In genomic region chr18:58043452-58044369, GRCh38 we compare ENCODE assay signal across 8 cellular contexts. TPM values are rescaled to one million over a fixed set of nuclear protein-coding genes. Genes with fewer than 3 reads are reported as not detected.
A peak's percentile ranks its signal among the peaks of the same experiment; 100 is the strongest.
DNase-seq lines count a peak whose midpoint lies in the region; FAIRE-seq and TF ChIP-seq lines count a peak whose summit lies in the region.

Gene NEDD4L (plus strand): TSS chr18:58044226. CDS start chr18:58044661, 435 bp downstream.

- TF ChIP-seq CTCF in H9 (conservative IDR thresholded peaks at IDR 0.05) (peak; percentile 93), neutrophil (IDR thresholded peaks at IDR 0.05) (no peak)

- peaks cover 26 to 31% of the 10 kb centered on the region in 2 experiments for H3K4me1 Mint-ChIP-seq in H9

- H2BK20ac ChIP-seq in H9 (ENCODE audit: low read depth, low read length, poor library complexity, severe bottlenecking): no peak within 1 kb of the TSS

- no peak within 1 kb of the TSS for H2BK120ac ChIP-seq in H9 (ENCODE audit: low read depth, low read length, poor library complexity, severe bottlenecking)

- DNase-seq in H9 (peak; percentile 87), LoVo (ENCODE audit: low spot score) (peak; percentile 88), SJCRH30 (peak; percentile 74 to 77), frontal cortex (ENCODE audit: low spot score in 2 of 2) (peak; percentile 74 to 79)
- DNase-seq in activated naive CD4-positive, alpha-beta T cell treated with Interleukin-2 at 50 U/mL for 16 hours: peak; percentile 80

- peak within 1 kb of the TSS; percentile 87 for H3K9ac ChIP-seq in ES-I3 (ENCODE audit: low read depth, low read length)
- no peak within 1 kb of the TSS for H3K9ac ChIP-seq in H9 (ENCODE audit: extremely low read depth, insufficient read length, low read length)
- H3K9ac ChIP-seq in subcutaneous abdominal adipose tissue (ENCODE audit: low read length in 5 of 5): peak within 1 kb of the TSS; percentile 48 to 82 (median 79)

- no peak within 1 kb of the TSS for H4K5ac ChIP-seq in H9 (ENCODE audit: insufficient read length, low read depth, low read length)

- H3K9me3 Mint-ChIP-seq in H9: no peaks in the 10 kb centered on the region; a peak in 1 of 5 replicates

- no peak within 1 kb of the TSS for H4K8ac ChIP-seq in H9 (replicated peaks; ENCODE audit: insufficient read length, low read depth, low read length)

- H3K4ac ChIP-seq in H9 (ENCODE audit: low read depth, low read length): no peak within 1 kb of the TSS

- peaks cover 14% of the 10 kb centered on the region for H3K4me1 ChIP-seq in ES-I3 (ENCODE audit: insufficient read depth, low read length)
- H3K4me1 ChIP-seq in H9 (ENCODE audit: insufficient read depth, low read length): no peaks in the 10 kb centered on the region; the same call in 1 of the 2 replicates
- no peaks in the 10 kb centered on the region; the same call in 1 of the 2 replicates for H3K4me1 ChIP-seq in SJCRH30
- H3K4me1 ChIP-seq in neutrophil (ENCODE audit: control insufficient read depth in 1 of 2, insufficient read depth in 1 of 2, low read depth in 1 of 2, low read length in 1 of 2): peaks cover 14 to 29% of the 10 kb centered on the region in 2 experiments
- H3K4me1 ChIP-seq in subcutaneous abdominal adipose tissue (ENCODE audit: control insufficient read depth in 5 of 5, insufficient read depth in 5 of 5, low read length in 5 of 5): peaks cover 0 to 45% (median 40%) of the 10 kb centered on the region in 5 donors

- peak within 1 kb of the TSS; percentile 91 to 99 for H3K4me3 Mint-ChIP-seq in H9

- peak within 1 kb of the TSS; percentile 36 to 97 (median 95); a peak in 6 of 7 replicates for H3K27ac Mint-ChIP-seq in H9

- H4K91ac ChIP-seq in H9 (ENCODE audit: insufficient read length, low read depth, low read length): no peak within 1 kb of the TSS

- FAIRE-seq in frontal cortex (lab: Jason Lieb, UNC): no peak

- no peak within 1 kb of the TSS; the same call in 1 of the 2 replicates for H3K14ac ChIP-seq in H9 (ENCODE audit: insufficient read depth, low read length)

- H3K79me1 ChIP-seq in H9 (ENCODE audit: insufficient read depth, low read depth, low read length, poor library complexity, severe bottlenecking): no peaks in the 10 kb centered on the region

- no peak within 1 kb of the TSS for H2AK5ac ChIP-seq in H9 (ENCODE audit: insufficient read length, low read length)

- H3K27ac ChIP-seq in H9 (ENCODE audit: insufficient read length, low read depth, low read length) (no peak within 1 kb of the TSS), SJCRH30 (no peak within 1 kb of the TSS), neutrophil (no peak within 1 kb of the TSS), subcutaneous abdominal adipose tissue (ENCODE audit: low read depth, low read length) (peak within 1 kb of the TSS; percentile 81)

- H2AFZ ChIP-seq in H9 (ENCODE audit: low read length): no peak within 1 kb of the TSS

- H3K79me2 ChIP-seq in H9 (ENCODE audit: insufficient read depth, low read length): peaks cover 17% of the 10 kb centered on the region; the same call in 1 of the 2 replicates

- H2BK5ac ChIP-seq in H9 (ENCODE audit: insufficient read length, low read length): no peak within 1 kb of the TSS

- no peak within 1 kb of the TSS for H2BK15ac ChIP-seq in H9 (ENCODE audit: low read depth, low read length)

- H3K4me2 ChIP-seq in H9 (ENCODE audit: insufficient read depth, insufficient read length, low read length): peak within 1 kb of the TSS; percentile 70

- H3K18ac ChIP-seq in H9 (ENCODE audit: insufficient read length, low read depth, low read length): no peak within 1 kb of the TSS

- no peak within 1 kb of the TSS for H3T11ph ChIP-seq in H9 (ENCODE audit: low read length)

- no peaks in the 10 kb centered on the region for H3K36me3 ChIP-seq in ES-I3 (ENCODE audit: insufficient read depth, low read length)
- no peaks in the 10 kb centered on the region for H3K36me3 ChIP-seq in SJCRH30
- H3K36me3 ChIP-seq in neutrophil: no peaks in the 10 kb centered on the region
- no peaks in the 10 kb centered on the region for H3K36me3 ChIP-seq in subcutaneous abdominal adipose tissue (ENCODE audit: control insufficient read depth in 5 of 5, insufficient read depth in 5 of 5, low read length in 5 of 5)

- H3K4me3 ChIP-seq in SJCRH30 (peak within 1 kb of the TSS; percentile 81), neutrophil (ENCODE audit: low read depth in 1 of 2, low read length in 1 of 2) (peak within 1 kb of the TSS; percentile 40 to 56), subcutaneous abdominal adipose tissue (ENCODE audit: low read depth in 1 of 5, low read length in 5 of 5) (peak within 1 kb of the TSS; percentile 77 to 91 (median 85))

- H3K27me3 Mint-ChIP-seq in H9 (ENCODE audit: low read depth): peaks cover 17% of the 10 kb centered on the region

- H3K9me3 ChIP-seq in ES-I3 (ENCODE audit: control insufficient read depth, insufficient read depth, low read length) (no peaks in the 10 kb centered on the region), H9 (ENCODE audit: control insufficient read depth, low read depth, low read length) (no peaks in the 10 kb centered on the region), SJCRH30 (replicated peaks) (no peaks in the 10 kb centered on the region), neutrophil (no peaks in the 10 kb centered on the region), subcutaneous abdominal adipose tissue (ENCODE audit: control insufficient read depth in 5 of 5, low read length in 5 of 5) (no peaks in the 10 kb centered on the region)

- no peak within 1 kb of the TSS for H3K56ac ChIP-seq in H9 (ENCODE audit: insufficient read length, low read depth, low read length)

- no peak within 1 kb of the TSS for H3K23ac ChIP-seq in H9 (ENCODE audit: insufficient read length, low read depth, low read length)

- no peaks in the 10 kb centered on the region for H3K27me3 ChIP-seq in H9 (ENCODE audit: insufficient read depth, low read length)
- no peaks in the 10 kb centered on the region for H3K27me3 ChIP-seq in SJCRH30
- peaks cover 75% of the 10 kb centered on the region for H3K27me3 ChIP-seq in neutrophil
- H3K27me3 ChIP-seq in subcutaneous abdominal adipose tissue (ENCODE audit: control insufficient read depth in 5 of 5, insufficient read depth in 4 of 5, low read length in 5 of 5): no peaks in the 10 kb centered on the region

- H3K23me2 ChIP-seq in H9 (ENCODE audit: insufficient read length, low read depth, low read length, poor library complexity, severe bottlenecking): peaks cover 13% of the 10 kb centered on the region

- no peak within 1 kb of the TSS for H2BK12ac ChIP-seq in H9 (ENCODE audit: insufficient read length, low read depth, low read length)

- no peaks in the 10 kb centered on the region for H4K20me1 ChIP-seq in H9 (ENCODE audit: control insufficient read depth, insufficient read depth, insufficient read length)

- no CpG with 5 or more reads among the region's 93 CpGs for WGBS in H9 (ENCODE audit: extremely low coverage, insufficient read length, low lambda C conversion rate)

- H3K36me3 Mint-ChIP-seq in H9 (ENCODE audit: insufficient read depth in 1 of 3, low read depth in 3 of 3): peaks cover 0 to 1% (median 0%) of the 10 kb centered on the region in 3 experiments; a peak in 1 of 7 replicates

RNA-seq across cellular contexts. Expression of gene NEDD4L, which starts in this region (rescaled TPM):
- 56.1 and 76.3 TPM in 2 replicates for total RNA-seq in H9 (2021)
- 26.0 and 29.3 TPM in 2 replicates for total RNA-seq in SJCRH30 (2014; rRNA removed; shearing (Covaris generic))
- total RNA-seq in frontal cortex: 108 TPM
